8 cellular contexts compared by ENCODE assay signal in the genomic region with DNA sequence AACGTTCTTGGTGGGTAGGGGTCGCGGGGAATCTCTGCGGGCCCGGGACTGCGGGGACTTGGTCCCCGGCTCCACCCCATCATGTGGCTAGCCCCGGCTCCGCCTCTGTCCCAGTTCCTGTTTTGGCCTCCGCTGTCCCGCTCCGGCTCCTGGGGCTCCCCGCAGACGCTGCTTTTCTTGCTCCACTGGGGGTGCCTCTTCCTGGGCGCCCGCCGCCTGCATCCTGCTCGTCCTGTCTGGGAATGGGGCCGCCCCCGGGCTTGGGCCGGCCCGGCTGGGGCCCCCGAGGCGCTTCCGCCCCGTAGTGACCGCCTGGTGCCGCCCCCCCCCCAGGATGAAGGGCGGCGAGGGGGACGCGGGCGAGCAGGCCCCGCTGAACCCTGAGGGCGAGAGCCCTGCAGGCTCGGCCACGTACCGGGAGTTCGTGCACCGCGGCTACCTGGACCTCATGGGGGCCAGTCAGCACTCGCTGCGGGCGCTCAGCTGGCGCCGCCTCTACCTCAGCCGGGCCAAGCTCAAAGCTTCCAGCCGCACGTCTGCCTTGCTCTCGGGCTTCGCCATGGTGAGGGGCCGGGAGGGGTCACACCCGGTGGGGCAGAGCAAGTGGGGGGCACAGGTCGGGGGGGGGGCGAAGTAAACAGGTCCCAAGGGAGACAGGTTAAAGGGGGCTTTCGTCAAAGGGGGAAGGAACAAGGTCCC. TPM values are rescaled to one million over a fixed set of nuclear protein-coding genes. Genes with fewer than 3 reads are reported as not detected.
DNase-seq lines count a peak whose midpoint lies in the region; ATAC-seq and TF ChIP-seq lines count a peak whose summit lies in the region.

ORAI3 (plus strand) TSS at position 113 of the 699 bp plus-strand sequence; CDS start at position 335, 222 bp downstream.

- peak within 1 kb of the TSS; percentile 96 for H3K27ac ChIP-seq in HCT116 (ENCODE audit: low read depth, low read length)

- ATAC-seq in HCT116 = peak; percentile 61

- intact Hi-C loops in HCT116 (cut with micrococcal nuclease) = no loop called here
- intact Hi-C loops in activated CD4-positive, alpha-beta memory T cell treated with anti-CD3 and anti-CD28 coated beads for 36 hours (cut with micrococcal nuclease) = no loop called here

- H3K79me2 ChIP-seq in HCT116 (ENCODE audit: insufficient read depth, low read length) = peaks cover 3% of the 10 kb centered on the region; the same call in 1 of the 2 replicates

- DNase-seq in NCI-H526 (lab: John Stamatoyannopoulos, UW) (peak; percentile 18 to 66), NCI-H526 treated with DMSO at 0.1 percent for 48 hours (lab: John Stamatoyannopoulos, UW) (no peak), HCT116 (ENCODE audit: low read depth, low spot score) (no peak), MV-4-11 (lab: John Stamatoyannopoulos, UW) (peak; percentile 78), epithelial cell of esophagus (ENCODE audit: low read depth) (peak; percentile 70), mesenteric fat pad (ENCODE audit: low spot score) (no peak)
- DNase-seq in activated CD4-positive, alpha-beta memory T cell treated with anti-CD3 and anti-CD28 coated beads for 36 hours = peak; percentile 67

- TF ChIP-seq POLR2A in HCT116 (IDR thresholded peaks at IDR 0.05; ENCODE audit: borderline replicate concordance, extremely low read depth, insufficient read depth, insufficient read length) = peak; percentile 28

- no peaks in the 10 kb centered on the region for H4K20me1 ChIP-seq in HCT116 (ENCODE audit: insufficient read depth)

- no peak within 1 kb of the TSS for H2AFZ ChIP-seq in HCT116 (ENCODE audit: low read depth, low read length, poor library complexity, severe bottlenecking)

- POLR2A ChIA-PET in HCT116 (lab: Charles Lee) = interaction anchor here (0.6 kb wide), 2 partner anchors 126 to 410 kb away, joined by 3 to 4 read pairs; no protein-coding TSS in a partner anchor
- POLR2A ChIA-PET in activated CD4-positive, alpha-beta memory T cell treated with anti-CD3 and anti-CD28 coated beads for 36 hours (lab: Charles Lee) = interaction anchor here (0.6 to 2.0 kb wide), 4 partner anchors 8 to 231 kb away, joined by 3 to 7 read pairs (median 4); partner anchors contain the start of gene FUS

- H3K36me3 ChIP-seq in HCT116 (ENCODE audit: control insufficient read depth in 1 of 2, insufficient read depth in 2 of 2, low read length in 2 of 2) = peaks cover 7 to 10% of the 10 kb centered on the region in 2 experiments; a peak in 3 of 4 replicates

- peaks cover 21 to 43% of the 10 kb centered on the region in 2 experiments for H3K4me1 ChIP-seq in HCT116 (ENCODE audit: control insufficient read depth in 1 of 2, insufficient read depth in 2 of 2, low read length in 2 of 2)

- no peaks in the 10 kb centered on the region for H3K9me3 ChIP-seq in HCT116 (ENCODE audit: control insufficient read depth in 1 of 2, insufficient read depth in 1 of 2, low read depth in 1 of 2, low read length in 2 of 2)

- H3K4me3 ChIP-seq in HCT116 (replicated peaks in 1 of 2; ENCODE audit: low read depth in 1 of 2, low read length in 2 of 2) (peak within 1 kb of the TSS; percentile 65 to 77), epithelial cell of esophagus (ENCODE audit: low read length) (peak within 1 kb of the TSS; percentile 85)

- H3K27me3 Mint-ChIP-seq in activated CD4-positive, alpha-beta memory T cell treated with anti-CD3 and anti-CD28 coated beads for 36 hours = no peaks in the 10 kb centered on the region

- H3K9me2 ChIP-seq in HCT116 (ENCODE audit: insufficient read depth) = no peaks in the 10 kb centered on the region

- H3K9me3 Mint-ChIP-seq in activated CD4-positive, alpha-beta memory T cell treated with anti-CD3 and anti-CD28 coated beads for 36 hours = no peaks in the 10 kb centered on the region

- TF ChIP-seq RAD21 in HCT116 (IDR thresholded peaks at IDR 0.05; ENCODE audit: low read depth) = no peak

- H3K36me3 Mint-ChIP-seq in activated CD4-positive, alpha-beta memory T cell treated with anti-CD3 and anti-CD28 coated beads for 36 hours = peaks cover 5% of the 10 kb centered on the region

- no peak for TF ChIP-seq CTCF in HCT116 (IDR thresholded peaks at IDR 0.05 in 2 of 3, conservative IDR thresholded peaks at IDR 0.05 in 1 of 3; ENCODE audit: borderline replicate concordance in 1 of 3, insufficient read depth in 1 of 3, low read depth in 2 of 3, low read length in 2 of 3)
- no peak for TF ChIP-seq CTCF in epithelial cell of esophagus (IDR thresholded peaks at IDR 0.05; ENCODE audit: insufficient read depth, low read depth, low read length, missing control alignments)
- TF ChIP-seq CTCF in subcutaneous adipose tissue (IDR thresholded peaks at IDR 0.05; ENCODE audit: low read depth) = no peak

- peaks cover 18% of the 10 kb centered on the region for H3K4me1 Mint-ChIP-seq in activated CD4-positive, alpha-beta memory T cell treated with anti-CD3 and anti-CD28 coated beads for 36 hours (ENCODE audit: low read depth)

- no peaks in the 10 kb centered on the region for H3K27me3 ChIP-seq in HCT116 (ENCODE audit: insufficient read depth, low read length)

- RAD21 ChIA-PET in HCT116 (lab: Charles Lee; ENCODE audit: low non-redundant PET in 1 of 2, low total read pairs in 2 of 2, uncharacterized antibody in 2 of 2, unreplicated experiment in 2 of 2) = no interaction called here

- peak within 1 kb of the TSS; percentile 83 for H3K4me3 Mint-ChIP-seq in activated CD4-positive, alpha-beta memory T cell treated with anti-CD3 and anti-CD28 coated beads for 36 hours

- CTCF ChIA-PET in HCT116 (lab: Charles Lee) = interaction anchor here (0.6 to 1.0 kb wide), 2 partner anchors 10 to 435 kb away, joined by 3 read pairs; no protein-coding TSS in a partner anchor
- CTCF ChIA-PET in activated CD4-positive, alpha-beta memory T cell treated with anti-CD3 and anti-CD28 coated beads for 36 hours (lab: Charles Lee) = interaction anchor here (0.9 to 2.0 kb wide), 4 partner anchors 8 to 194 kb away, joined by 3 to 14 read pairs (median 6); no protein-coding TSS in a partner anchor

- peak within 1 kb of the TSS; percentile 68 for H3K27ac Mint-ChIP-seq in activated CD4-positive, alpha-beta memory T cell treated with anti-CD3 and anti-CD28 coated beads for 36 hours

- H3K9ac ChIP-seq in HCT116 (ENCODE audit: low read length) = peak within 1 kb of the TSS; percentile 82

- BruUV-seq in HCT116 (replicated peaks; lab: Mats Ljungman, UMichigan) = no TSS peak

- peak within 1 kb of the TSS; percentile 99 for H3K4me2 ChIP-seq in HCT116 (ENCODE audit: low read length)

TF ChIP-seq in HCT116, 20 proteins besides CTCF, POLR2A, EP300 and RAD21:
- TF ChIP-seq SRF (IDR thresholded peaks at IDR 0.05; ENCODE audit: low read depth) = no peak
- TF ChIP-seq ZBTB33 (IDR thresholded peaks at IDR 0.05; ENCODE audit: extremely low read depth, insufficient replicate concordance, low read length) = no peak
- no peak for TF ChIP-seq CEBPB (IDR thresholded peaks at IDR 0.05; ENCODE audit: low read depth)
- TF ChIP-seq TCF7L2 (IDR thresholded peaks at IDR 0.05; ENCODE audit: borderline replicate concordance, extremely low read depth, insufficient read depth, insufficient read length) = peak; percentile 6
- peak; percentile 57; the same call in 1 of the 2 replicates for TF ChIP-seq ZFX (IDR thresholded peaks at IDR 0.05)
- peak; percentile 86 for TF ChIP-seq POLR2AphosphoS5 (IDR thresholded peaks at IDR 0.05; ENCODE audit: low read depth, low read length)
- no peak for TF ChIP-seq EZH2 (IDR thresholded peaks at IDR 0.05)

RNA-seq across cellular contexts. Expression of gene ORAI3, which starts in this region (rescaled TPM):
- total RNA-seq in HCT116 (2021; ENCODE audit: unreplicated experiment) = 9.0 TPM
- polyA plus RNA-seq in HCT116 (2012) = 8.1 and 8.7 TPM in 2 replicates
- 1 to 10 TPM; 9.6 to 9.7 TPM for total RNA-seq in activated CD4-positive, alpha-beta memory T cell treated with anti-CD3 and anti-CD28 coated beads for 36 hours
- 17.9 TPM for total RNA-seq in mesenteric fat pad
- total RNA-seq in subcutaneous adipose tissue = 10 to 100 TPM; 13.4 to 41.1 (median 36.3) TPM

Comparison
In these comparisons a context has a peak if more than half of its experiments do, and no peak if none do; other contexts are left out.
1. DNase-seq: peak in NCI-H526 (2 of 2), MV-4-11 (single experiment), activated CD4-positive, alpha-beta memory T cell treated with anti-CD3 and anti-CD28 coated beads for 36 hours (single experiment) and epithelial cell of esophagus (single experiment); none in NCI-H526 treated with DMSO at 0.1 percent for 48 hours (single experiment), HCT116 (single experiment) and mesenteric fat pad (single experiment).